ENCODE assay signal across 9 cellular contexts in genomic region chr5:141850786-141851185, GRCh38. TPM values are rescaled to one million over a fixed set of nuclear protein-coding genes. Genes with fewer than 3 reads are reported as not detected.
DNase-seq lines count a peak whose midpoint lies in the region; ATAC-seq and FAIRE-seq lines count a peak whose summit lies in the region.
"Had no signal": no experiment of that assay in that cellular context is flagged by ENCODE, and none has a peak within 500 bp of the region (broad histone marks: within the 10 kb centered on the region; RNA-seq: fewer than 3 reads in every experiment).

No MANE protein-coding gene starts in this region.

- H3K4me1 Mint-ChIP-seq in central memory CD8-positive, alpha-beta T cell: no peaks in the 10 kb centered on the region
- H3K4me1 Mint-ChIP-seq in natural killer cell treated with Interleukin-12 subunit alpha and Interleukin-12 subunit beta and Interleukin-15 and Interleukin-18, amount 100 ng/mL, for 72 hours (ENCODE audit: low read depth in 2 of 2): peaks cover 12 to 13% of the 10 kb centered on the region in 2 donors

- no peak overlapping the region for H3K27ac Mint-ChIP-seq in central memory CD8-positive, alpha-beta T cell (ENCODE audit: low read depth)
- peak overlapping the region in 1 of 2 donors; percentile 81 for H3K27ac Mint-ChIP-seq in natural killer cell treated with Interleukin-12 subunit alpha and Interleukin-12 subunit beta and Interleukin-15 and Interleukin-18, amount 100 ng/mL, for 72 hours

- no peak overlapping the region for H3K27ac ChIP-seq in ACC112 (ENCODE audit: low read depth, low read length)

- no peaks in the 10 kb centered on the region for H3K9me3 Mint-ChIP-seq in central memory CD8-positive, alpha-beta T cell
- H3K9me3 Mint-ChIP-seq in natural killer cell treated with Interleukin-12 subunit alpha and Interleukin-12 subunit beta and Interleukin-15 and Interleukin-18, amount 100 ng/mL, for 72 hours: no peaks in the 10 kb centered on the region

- no peak for FAIRE-seq in HTR-8/SVneo (lab: Jason Lieb, UNC)

- DNase-seq in HTR-8/SVneo (ENCODE audit: insufficient read length, low spot score): peak; percentile 18
- no peak for DNase-seq in central memory CD8-positive, alpha-beta T cell (ENCODE audit: low spot score in 2 of 2)
- no peak for DNase-seq in natural killer cell treated with Interleukin-12 subunit alpha and Interleukin-12 subunit beta and Interleukin-15 and Interleukin-18, amount 100 ng/mL, for 72 hours (ENCODE audit: low spot score)
- no peak for DNase-seq in NCI-H1694 treated with DMSO at 0.1 percent for 48 hours (lab: John Stamatoyannopoulos, UW)
- DNase-seq in NCI-H187 (lab: John Stamatoyannopoulos, UW): no peak
- DNase-seq in stimulated activated CD4-positive, alpha-beta T cell treated with anti-CD3 and anti-CD28 coated beads, Interleukin-12 subunit alpha, Interleukin-12 subunit beta, amount 100 ng/mL, for 4 hours: no peak
- DNase-seq: T1000 had no signal

- H3K36me3 Mint-ChIP-seq in central memory CD8-positive, alpha-beta T cell (ENCODE audit: insufficient read depth): peaks cover 2% of the 10 kb centered on the region
- no peaks in the 10 kb centered on the region for H3K36me3 Mint-ChIP-seq in natural killer cell treated with Interleukin-12 subunit alpha and Interleukin-12 subunit beta and Interleukin-15 and Interleukin-18, amount 100 ng/mL, for 72 hours

- peaks cover 9% of the 10 kb centered on the region for H3K4me1 ChIP-seq in ACC112 (ENCODE audit: control insufficient read depth, insufficient read depth, low read length, unreplicated experiment)

- no peaks in the 10 kb centered on the region for H3K36me3 ChIP-seq in ACC112 (ENCODE audit: insufficient read depth, low read length)

- H3K4me3 ChIP-seq in ACC112 (ENCODE audit: low read depth, low read length): peak overlapping the region; percentile 68

- no peaks in the 10 kb centered on the region for H3K79me2 ChIP-seq in ACC112 (ENCODE audit: control insufficient read depth, insufficient read depth, low read length, unreplicated experiment)

- H3K4me3 Mint-ChIP-seq in central memory CD8-positive, alpha-beta T cell: peak overlapping the region; percentile 80
- peak overlapping the region; percentile 76 for H3K4me3 Mint-ChIP-seq in natural killer cell treated with Interleukin-12 subunit alpha and Interleukin-12 subunit beta and Interleukin-15 and Interleukin-18, amount 100 ng/mL, for 72 hours

- ATAC-seq in central memory CD8-positive, alpha-beta T cell (replicated peaks; ENCODE audit: extremely low read depth, poor library complexity, severe bottlenecking): no peak
- ATAC-seq in natural killer cell treated with Interleukin-12 subunit alpha and Interleukin-12 subunit beta and Interleukin-15 and Interleukin-18, amount 100 ng/mL, for 72 hours: no peak
- ATAC-seq in HG02610 (IDR thresholded peaks at IDR 0.05; ENCODE audit: unreplicated experiment): no peak

- no peaks in the 10 kb centered on the region for H3K27me3 Mint-ChIP-seq in central memory CD8-positive, alpha-beta T cell
- no peaks in the 10 kb centered on the region for H3K27me3 Mint-ChIP-seq in natural killer cell treated with Interleukin-12 subunit alpha and Interleukin-12 subunit beta and Interleukin-15 and Interleukin-18, amount 100 ng/mL, for 72 hours

- no peaks in the 10 kb centered on the region for H3K27me3 ChIP-seq in ACC112 (ENCODE audit: insufficient read depth, low read length)

- peak overlapping the region; percentile 12 for H2AFZ ChIP-seq in ACC112 (ENCODE audit: low read length, unreplicated experiment)

RNA-seq across cellular contexts. Expression of gene PCDH1, which starts 27.4 kb away (rescaled TPM):
- 1 to 10 TPM; 1.8 to 5.9 TPM for total RNA-seq in natural killer cell treated with Interleukin-12 subunit alpha and Interleukin-12 subunit beta and Interleukin-15 and Interleukin-18, amount 100 ng/mL, for 72 hours
